22 cellular contexts compared by ENCODE assay signal in the genomic region with DNA sequence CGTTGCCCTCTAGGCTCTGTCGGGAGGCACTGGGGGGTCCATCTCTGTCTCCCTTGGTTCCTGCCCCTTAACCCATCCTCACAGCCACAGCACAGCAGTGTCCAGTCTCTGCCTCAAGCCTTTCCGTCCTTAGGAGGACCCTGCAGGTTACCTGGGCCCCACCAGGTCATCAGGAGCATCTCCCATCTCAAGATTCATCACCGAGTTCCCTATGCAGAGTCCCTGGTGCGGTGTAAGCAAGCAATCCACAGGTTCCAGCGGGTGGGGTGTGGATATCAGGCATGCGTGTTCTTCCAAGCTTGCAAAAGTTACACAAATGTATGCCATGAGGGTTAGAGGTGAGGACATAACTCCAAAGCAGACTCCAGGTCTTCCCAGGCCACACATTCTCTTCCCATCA. TPM values are rescaled to one million over a fixed set of nuclear protein-coding genes. Genes with fewer than 3 reads are reported as not detected.
DNase-seq lines count a peak whose midpoint lies in the region; ATAC-seq, FAIRE-seq and TF ChIP-seq lines count a peak whose summit lies in the region.
"Had no signal": no experiment of that assay in that cellular context is flagged by ENCODE, and none has a peak within 500 bp of the region (broad histone marks: within the 10 kb centered on the region; RNA-seq: fewer than 3 reads in every experiment).

No MANE protein-coding gene starts in this region.

- H3K79me2 ChIP-seq in K562 (ENCODE audit: control insufficient read depth, insufficient read depth, low read length) (no peaks in the 10 kb centered on the region), neural progenitor cell (ENCODE audit: low read depth) (no peaks in the 10 kb centered on the region)

- in situ Hi-C loops in K562 (cut with MboI) = no loop called here

- peaks cover 7% of the 10 kb centered on the region for H3K9me3 Mint-ChIP-seq in neural progenitor cell
- H3K9me3 Mint-ChIP-seq: CD4-positive, CD25-positive, alpha-beta regulatory T cell; CD8-positive, alpha-beta memory T cell had no signal

- no peak overlapping the region for H3K9ac ChIP-seq in K562 (ENCODE audit: insufficient read depth in 1 of 2, low read depth in 2 of 2, low read length in 2 of 2)
- no peak overlapping the region for H3K9ac ChIP-seq in neural progenitor cell

- peak; percentile 41 for DNase-seq in activated effector memory CD4-positive, alpha-beta T cell treated with anti-CD3 and anti-CD28 coated beads, Interleukin-2, amount 50 U/mL, for 16 hours
- DNase-seq in activated effector memory CD4-positive, alpha-beta T cell treated with Interleukin-2 at 50 U/mL for 16 hours = no peak
- DNase-seq in K562 (ENCODE audit: extremely low read depth in 1 of 4, low spot score in 3 of 4) (no peak), neural progenitor cell (ENCODE audit: low spot score) (no peak), thoracic aorta (ENCODE audit: low spot score) (no peak), NCI-H82 (lab: John Stamatoyannopoulos, UW) (no peak)
- DNase-seq in activated naive CD4-positive, alpha-beta T cell (lab: John Stamatoyannopoulos, UW) = no peak
- DNase-seq: 8988T; C1 segment of cervical spinal cord; CD4-positive, CD25-positive, alpha-beta regulatory T cell; CD8-positive, alpha-beta memory T cell; COR-L47; DMS 273 treated with DMSO at 0.1 percent for 48 hours; DMS53; DND-41; EL had no signal

- no peak for FAIRE-seq in K562 (lab: Jason Lieb, UNC)
- FAIRE-seq: GM12891, GM19239 had no signal

- ATAC-seq in K562 = no peak
- ATAC-seq in thoracic aorta (ENCODE audit: insufficient number of reproducible peaks, low FRiP score, low read depth) = no peak
- ATAC-seq in HG03565 (IDR thresholded peaks at IDR 0.05; ENCODE audit: unreplicated experiment) = no peak

- POLR2A ChIA-PET in K562 (lab: Yijun Ruan, JAX) = no interaction called here

- TF ChIP-seq POLR2A in K562 (conservative IDR thresholded peaks at IDR 0.05) = no peak

- no peaks in the 10 kb centered on the region for H3K9me3 ChIP-seq in K562 (replicated peaks; ENCODE audit: control insufficient read depth, insufficient read depth, low read depth, low read length)
- H3K9me3 ChIP-seq in neural progenitor cell (ENCODE audit: low read depth) = no peaks in the 10 kb centered on the region
- no peaks in the 10 kb centered on the region for H3K9me3 ChIP-seq in thoracic aorta
- H3K9me3 ChIP-seq: HAP-1 had no signal

- H3K4me3 ChIP-seq in K562 (no peak overlapping the region), neural progenitor cell (no peak overlapping the region), thoracic aorta (no peak overlapping the region)
- H3K4me3 ChIP-seq: HAP-1 had no signal

- peaks cover 0 to 19% of the 10 kb centered on the region in 2 experiments; a peak in 2 of 5 replicates for H3K4me1 ChIP-seq in K562 (replicated peaks in 1 of 2; ENCODE audit: control insufficient read depth in 2 of 2, insufficient read depth in 2 of 2, low read length in 2 of 2)
- no peaks in the 10 kb centered on the region for H3K4me1 ChIP-seq in neural progenitor cell
- peaks cover 31 to 94% of the 10 kb centered on the region in 2 donors for H3K4me1 ChIP-seq in thoracic aorta (ENCODE audit: control insufficient read depth in 1 of 2, low read depth in 2 of 2)
- H3K4me1 ChIP-seq: HAP-1 had no signal

- peak overlapping the region; percentile 89 for H3K27ac Mint-ChIP-seq in neural progenitor cell
- H3K27ac Mint-ChIP-seq: B cell; CD8-positive, alpha-beta memory T cell had no signal

- intact Hi-C loops in K562 (cut with micrococcal nuclease) = no loop called here

- H4K20me1 ChIP-seq in K562 (replicated peaks; ENCODE audit: control insufficient read depth, insufficient read depth, low read length) = no peaks in the 10 kb centered on the region
- H4K20me1 ChIP-seq in neural progenitor cell (ENCODE audit: low read depth) = no peaks in the 10 kb centered on the region

- no peaks in the 10 kb centered on the region for H3K9me1 ChIP-seq in K562 (ENCODE audit: control insufficient read depth, insufficient read depth, low read length)

- H3K27ac ChIP-seq in K562 (ENCODE audit: extremely low read depth, low read depth, low read length) (no peak overlapping the region), neural progenitor cell (no peak overlapping the region), thoracic aorta (peak overlapping the region; percentile 21 to 27)
- H3K27ac ChIP-seq: HL-60 had no signal

- H3F3A ChIP-seq in neural progenitor cell (ENCODE audit: low read depth) = no peaks in the 10 kb centered on the region

- H2AFZ ChIP-seq in K562 (ENCODE audit: low read depth, low read length) = no peak overlapping the region
- H2AFZ ChIP-seq in neural progenitor cell (replicated peaks) = no peak overlapping the region

- TF ChIP-seq CTCF in K562 (IDR thresholded peaks at IDR 0.05 in 2 of 3, conservative IDR thresholded peaks at IDR 0.05 in 1 of 3; ENCODE audit: insufficient read depth in 2 of 3, low read depth in 1 of 3, low read length in 3 of 3) = no peak
- no peak for TF ChIP-seq CTCF in neural progenitor cell (IDR thresholded peaks at IDR 0.05)
- TF ChIP-seq CTCF in thoracic aorta (IDR thresholded peaks at IDR 0.05) = no peak

- H3K27me3 Mint-ChIP-seq in neural progenitor cell (ENCODE audit: insufficient read depth, low read depth) = peaks cover 8% of the 10 kb centered on the region

- H3K4me3 Mint-ChIP-seq in neural progenitor cell = no peak overlapping the region
- H3K4me3 Mint-ChIP-seq: B cell; CD4-positive, CD25-positive, alpha-beta regulatory T cell; CD8-positive, alpha-beta memory T cell had no signal

- no peak for TF ChIP-seq EP300 in K562 (IDR thresholded peaks at IDR 0.05; ENCODE audit: low read length)

- H3K4me1 Mint-ChIP-seq in neural progenitor cell = peaks cover 51% of the 10 kb centered on the region
- H3K4me1 Mint-ChIP-seq: B cell had no signal

- no peaks in the 10 kb centered on the region for H3K36me3 Mint-ChIP-seq in neural progenitor cell
- H3K36me3 Mint-ChIP-seq: CD4-positive, CD25-positive, alpha-beta regulatory T cell; CD8-positive, alpha-beta memory T cell had no signal

- H3K27me3 ChIP-seq in K562 (ENCODE audit: control insufficient read depth in 2 of 2, insufficient read depth in 2 of 2, low read length in 2 of 2) = peaks cover 9 to 59% of the 10 kb centered on the region in 2 experiments; a peak in 4 of 5 replicates
- no peaks in the 10 kb centered on the region for H3K27me3 ChIP-seq in neural progenitor cell
- no peaks in the 10 kb centered on the region for H3K27me3 ChIP-seq in thoracic aorta (replicated peaks; ENCODE audit: insufficient read depth)

- 2% methylated on average over 7 of the region's 7 CpGs for WGBS in K562 (ENCODE audit: insufficient coverage, low coverage, missing lambda C conversion rate)

- H3K4me2 ChIP-seq in K562 (ENCODE audit: insufficient read depth, low read length) (no peak overlapping the region), neural progenitor cell (no peak overlapping the region)

- CTCF ChIA-PET in K562 (lab: Yijun Ruan, JAX; ENCODE audit: low intra/inter-chr PET ratio) = no interaction called here

- no TSS peak for BruUV-seq in K562 (replicated peaks; lab: Mats Ljungman, UMichigan)

- H3K36me3 ChIP-seq in K562 (ENCODE audit: control insufficient read depth, insufficient read depth, low read length) (no peaks in the 10 kb centered on the region), neural progenitor cell (no peaks in the 10 kb centered on the region), thoracic aorta (no peaks in the 10 kb centered on the region)
- H3K36me3 ChIP-seq: HAP-1 had no signal

- no peak for TF ChIP-seq RAD21 in K562 (CRISPR knock-in tag; conservative IDR thresholded peaks at IDR 0.05 in 1 of 2, IDR thresholded peaks at IDR 0.05 in 1 of 2)

TF ChIP-seq in K562, 482 proteins besides CTCF, POLR2A, EP300 and RAD21:
- peak; percentile 79 for TF ChIP-seq CBX8 (IDR thresholded peaks at IDR 0.05; ENCODE audit: borderline replicate concordance, extremely low read depth, low read depth, low read length, poor library complexity, severe bottlenecking)
- TF ChIP-seq C11orf30 (IDR thresholded peaks at IDR 0.05; ENCODE audit: low read depth) = no peak
- TF ChIP-seq, protein P1, sequence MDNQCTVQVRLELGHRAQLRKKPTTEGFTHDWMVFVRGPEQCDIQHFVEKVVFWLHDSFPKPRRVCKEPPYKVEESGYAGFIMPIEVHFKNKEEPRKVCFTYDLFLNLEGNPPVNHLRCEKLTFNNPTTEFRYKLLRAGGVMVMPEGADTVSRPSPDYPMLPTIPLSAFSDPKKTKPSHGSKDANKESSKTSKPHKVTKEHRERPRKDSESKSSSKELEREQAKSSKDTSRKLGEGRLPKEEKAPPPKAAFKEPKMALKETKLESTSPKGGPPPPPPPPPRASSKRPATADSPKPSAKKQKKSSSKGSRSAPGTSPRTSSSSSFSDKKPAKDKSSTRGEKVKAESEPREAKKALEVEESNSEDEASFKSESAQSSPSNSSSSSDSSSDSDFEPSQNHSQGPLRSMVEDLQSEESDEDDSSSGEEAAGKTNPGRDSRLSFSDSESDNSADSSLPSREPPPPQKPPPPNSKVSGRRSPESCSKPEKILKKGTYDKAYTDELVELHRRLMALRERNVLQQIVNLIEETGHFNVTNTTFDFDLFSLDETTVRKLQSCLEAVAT (IDR thresholded peaks at IDR 0.05) = no peak

RNA-seq across cellular contexts. Expression of gene GAS6, which starts 20.9 kb away (rescaled TPM):
- total RNA-seq in K562 (2011; cell fraction: chromatin; rRNA removed; ENCODE audit: low replicate concordance) = 18.0 and 37.2 TPM in 2 replicates
- 25.2 and 27.5 TPM in 2 replicates for total RNA-seq in K562 (2011; cell fraction: nucleolus; rRNA removed)
- total RNA-seq in K562 (2011; cell fraction: nucleoplasm; rRNA removed) = 19.7 and 20.2 TPM in 2 replicates
- total RNA-seq in K562 (2014; rRNA removed) = 8.4 and 8.8 TPM in 2 replicates
- total RNA-seq in K562 (2014; rRNA removed; fragmentation: Illumina TruSeq; extraction: Trizol) = 0.99 and 1.7 TPM in 2 replicates
- 4.2 and 4.6 TPM in 2 replicates for total RNA-seq in K562 (2015; rRNA removed; fragmentation: Illumina TruSeq; extraction: Trizol)
- 9.6 and 9.7 TPM in 2 replicates for total RNA-seq in K562 (2021)
- 4.9 and 8.8 TPM in 2 replicates for polyA plus RNA-seq in K562 (2011; rRNA removed)
- polyA plus RNA-seq in K562 (2011; cell fraction: cytosol; rRNA removed) = 9.4 and 10.6 TPM in 2 replicates
- polyA plus RNA-seq in K562 (2011; cell fraction: nucleus; rRNA removed) = 24.5 and 26.4 TPM in 2 replicates
- polyA plus RNA-seq in K562 (2012) = 10.4 and 26.9 TPM in 2 replicates
- polyA plus RNA-seq in K562 (2014; fragmentation: Illumina TruSeq; extraction: Trizol) = 4.4 and 6.1 TPM in 2 replicates
- under 1 TPM in 1 of 2 experiments, not detected in 1; 0.14 TPM for polyA plus RNA-seq in K562 (2014; fragmentation: Nextera tagmentation; extraction: Ambion mirVana)
- 9.7 and 10.9 TPM in 2 replicates for polyA plus RNA-seq in K562 (2014; rRNA removed)
- 2.0 and 2.2 TPM in 2 replicates for polyA minus RNA-seq in K562 (2011; rRNA and poly(A)+ RNA removed)
- polyA minus RNA-seq in K562 (2011; cell fraction: cytosol; rRNA and poly(A)+ RNA removed) = 2.3 and 4.6 TPM in 2 replicates
- polyA minus RNA-seq in K562 (2011; cell fraction: nucleus; rRNA and poly(A)+ RNA removed) = 2.8 and 4.3 TPM in 2 replicates
- total RNA-seq in neural progenitor cell (ENCODE audit: low replicate concordance) = 12.8 and 31.7 TPM in 2 replicates
- 1,000 to 10,000 TPM in 1 of 2 donors, 100 to 1,000 TPM in 1; 854 to 1,319 TPM for total RNA-seq in thoracic aorta

Comparison
In these comparisons a context has a peak if more than half of its experiments do, and no peak if none do; other contexts are left out.
1. H3K27ac ChIP-seq: peak in thoracic aorta (2 of 2); none in K562 (single experiment) and neural progenitor cell (single experiment).
2. RNA of gene GAS6, which starts 20.9 kb away (total RNA-seq): 854 to 1,319 TPM in thoracic aorta; 12.8 to 31.7 TPM in neural progenitor cell and 0.99 to 37.2 TPM in K562; every median in the first group is over 10 times any median in the second.